Comparison of ENCODE assay signal across 1 cellular context in genomic region chr2:120912101-120912985, GRCh38.
TF ChIP-seq lines count a peak whose summit lies in the region.

No MANE protein-coding gene starts in this region.

TF ChIP-seq in K562, 482 proteins besides CTCF, POLR2A, EP300 and RAD21 (continued from another document and continues in another):
- TF ChIP-seq RCOR1 (IDR thresholded peaks at IDR 0.05; ENCODE audit: borderline replicate concordance in 1 of 2, low read depth in 2 of 2, low read length in 2 of 2) (peak in 1 of 2 experiments; percentile 24; a peak in 1 of 4 replicates), ZZZ3 (IDR thresholded peaks at IDR 0.05) (no peak), TAF1 (IDR thresholded peaks at IDR 0.05; ENCODE audit: control insufficient read depth, extremely low read depth, insufficient read depth, low read length, severe bottlenecking) (no peak), NRF1 (conservative IDR thresholded peaks at IDR 0.05 in 1 of 2, IDR thresholded peaks at IDR 0.05 in 1 of 2) (0 out of 4 replicates have a peak, but pooled peaks have one; percentile 22 to 32), GTF2B (IDR thresholded peaks at IDR 0.05; ENCODE audit: extremely low read depth, insufficient read length) (no peak), VEZF1 (CRISPR knock-in tag; IDR thresholded peaks at IDR 0.05) (peak; percentile 56; the same call in 1 of the 2 replicates), HMBOX1 (IDR thresholded peaks at IDR 0.05) (peak; percentile 19; the same call in 1 of the 2 replicates), CREM (IDR thresholded peaks at IDR 0.05; ENCODE audit: low read depth) (0 out of 2 replicates have a peak, but pooled peaks have one; percentile 19), RBM22 (IDR thresholded peaks at IDR 0.05; ENCODE audit: low read depth, low read length, poor library complexity, severe bottlenecking) (no peak), CHD1 (IDR thresholded peaks at IDR 0.05; ENCODE audit: low read length) (no peak), DACH1 (IDR thresholded peaks at IDR 0.05; ENCODE audit: partially characterized antibody) (no peak), ZNF668 (CRISPR knock-in tag; IDR thresholded peaks at IDR 0.05) (no peak), RNF219 (CRISPR knock-in tag; IDR thresholded peaks at IDR 0.05) (no peak), KDM1A (IDR thresholded peaks at IDR 0.05) (no peak), ELF4 (CRISPR knock-in tag; IDR thresholded peaks at IDR 0.05) (no peak), POLR3G (IDR thresholded peaks at IDR 0.05; ENCODE audit: extremely low read depth, insufficient read length, insufficient replicate concordance) (no peak), ZNF785 (CRISPR knock-in tag; IDR thresholded peaks at IDR 0.05) (no peak), RBM14 (IDR thresholded peaks at IDR 0.05; ENCODE audit: borderline replicate concordance, insufficient read depth, low read depth, low read length) (no peak), ZNF316 (IDR thresholded peaks at IDR 0.05) (0 out of 2 replicates have a peak, but pooled peaks have one; percentile 10), ZKSCAN8 (CRISPR knock-in tag; IDR thresholded peaks at IDR 0.05) (no peak), TAF7 (tag; IDR thresholded peaks at IDR 0.05) (no peak), ELF1 (tag; IDR thresholded peaks at IDR 0.05) (no peak), NR2C2 (CRISPR knock-in tag; IDR thresholded peaks at IDR 0.05) (no peak), NR2C2 (tag; IDR thresholded peaks at IDR 0.05) (peak; percentile 54), ETS2 (tag; IDR thresholded peaks at IDR 0.05; ENCODE audit: borderline replicate concordance, poor library complexity, severe bottlenecking) (no peak), CXXC5 (CRISPR knock-in tag; IDR thresholded peaks at IDR 0.05) (0 out of 2 replicates have a peak, but pooled peaks have one; percentile 32), CTBP1 (IDR thresholded peaks at IDR 0.05; ENCODE audit: borderline replicate concordance) (peak; percentile 35; the same call in 1 of the 2 replicates), ZNF140 (CRISPR knock-in tag; IDR thresholded peaks at IDR 0.05) (no peak), ELK1 (CRISPR knock-in tag; IDR thresholded peaks at IDR 0.05) (no peak), TAF15 (IDR thresholded peaks at IDR 0.05; ENCODE audit: low read depth, low read length) (no peak), NR4A1 (CRISPR knock-in tag; IDR thresholded peaks at IDR 0.05) (no peak), NR4A1 (tag; IDR thresholded peaks at IDR 0.05) (no peak), ZBTB1 (CRISPR knock-in tag; IDR thresholded peaks at IDR 0.05; ENCODE audit: borderline replicate concordance, low read depth) (no peak), CHD7 (IDR thresholded peaks at IDR 0.05; ENCODE audit: low read depth, low read length) (no peak), ZNF699 (CRISPR knock-in tag; IDR thresholded peaks at IDR 0.05; ENCODE audit: insufficient replicate concordance) (no peak), DDX20 (tag; IDR thresholded peaks at IDR 0.05; ENCODE audit: low read depth) (no peak), ZNF764 (CRISPR knock-in tag; IDR thresholded peaks at IDR 0.05; ENCODE audit: low read depth) (no peak), USF1 (CRISPR knock-in tag; IDR thresholded peaks at IDR 0.05) (no peak)
- TF ChIP-seq, protein P1, sequence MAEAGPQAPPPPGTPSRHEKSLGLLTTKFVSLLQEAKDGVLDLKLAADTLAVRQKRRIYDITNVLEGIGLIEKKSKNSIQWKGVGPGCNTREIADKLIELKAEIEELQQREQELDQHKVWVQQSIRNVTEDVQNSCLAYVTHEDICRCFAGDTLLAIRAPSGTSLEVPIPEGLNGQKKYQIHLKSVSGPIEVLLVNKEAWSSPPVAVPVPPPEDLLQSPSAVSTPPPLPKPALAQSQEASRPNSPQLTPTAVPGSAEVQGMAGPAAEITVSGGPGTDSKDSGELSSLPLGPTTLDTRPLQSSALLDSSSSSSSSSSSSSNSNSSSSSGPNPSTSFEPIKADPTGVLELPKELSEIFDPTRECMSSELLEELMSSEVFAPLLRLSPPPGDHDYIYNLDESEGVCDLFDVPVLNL (CRISPR knock-in tag; IDR thresholded peaks at IDR 0.05; ENCODE audit: low read depth) = no peak
- TF ChIP-seq, protein P2, sequence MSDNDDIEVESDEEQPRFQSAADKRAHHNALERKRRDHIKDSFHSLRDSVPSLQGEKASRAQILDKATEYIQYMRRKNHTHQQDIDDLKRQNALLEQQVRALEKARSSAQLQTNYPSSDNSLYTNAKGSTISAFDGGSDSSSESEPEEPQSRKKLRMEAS (CRISPR knock-in tag; IDR thresholded peaks at IDR 0.05) = no peak
- TF ChIP-seq, protein P3, sequence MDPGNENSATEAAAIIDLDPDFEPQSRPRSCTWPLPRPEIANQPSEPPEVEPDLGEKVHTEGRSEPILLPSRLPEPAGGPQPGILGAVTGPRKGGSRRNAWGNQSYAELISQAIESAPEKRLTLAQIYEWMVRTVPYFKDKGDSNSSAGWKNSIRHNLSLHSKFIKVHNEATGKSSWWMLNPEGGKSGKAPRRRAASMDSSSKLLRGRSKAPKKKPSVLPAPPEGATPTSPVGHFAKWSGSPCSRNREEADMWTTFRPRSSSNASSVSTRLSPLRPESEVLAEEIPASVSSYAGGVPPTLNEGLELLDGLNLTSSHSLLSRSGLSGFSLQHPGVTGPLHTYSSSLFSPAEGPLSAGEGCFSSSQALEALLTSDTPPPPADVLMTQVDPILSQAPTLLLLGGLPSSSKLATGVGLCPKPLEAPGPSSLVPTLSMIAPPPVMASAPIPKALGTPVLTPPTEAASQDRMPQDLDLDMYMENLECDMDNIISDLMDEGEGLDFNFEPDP (CRISPR knock-in tag; IDR thresholded peaks at IDR 0.05) = no peak
